Comparison of ENCODE assay signal across 1 cellular context in genomic region chrX:20029728-20030127, GRCh38.
TF ChIP-seq lines count a peak whose summit lies in the region.

No MANE protein-coding gene starts in this region.

TF ChIP-seq in HepG2, 621 proteins besides CTCF, POLR2A, EP300 and RAD21 (continued from another document):
- TF ChIP-seq ONECUT2 (CRISPR knock-in tag; IDR thresholded peaks at IDR 0.05) (no peak), AHDC1 (CRISPR knock-in tag; IDR thresholded peaks at IDR 0.05; ENCODE audit: borderline replicate concordance) (peak; percentile 58; the same call in 1 of the 2 replicates), SALL1 (CRISPR knock-in tag; IDR thresholded peaks at IDR 0.05) (0 out of 2 replicates have a peak, but pooled peaks have one; percentile 15), GTF3A (CRISPR knock-in tag; conservative IDR thresholded peaks at IDR 0.05) (no peak), SAP130 (CRISPR knock-in tag; IDR thresholded peaks at IDR 0.05; ENCODE audit: low read depth) (peak; percentile 74), PREB (CRISPR knock-in tag; IDR thresholded peaks at IDR 0.05) (no peak), ZNF124 (CRISPR knock-in tag; IDR thresholded peaks at IDR 0.05) (no peak), ELF1 (CRISPR knock-in tag; IDR thresholded peaks at IDR 0.05) (peak; percentile 73), TIGD3 (CRISPR knock-in tag; IDR thresholded peaks at IDR 0.05; ENCODE audit: borderline replicate concordance) (no peak), IRF2 (CRISPR knock-in tag; IDR thresholded peaks at IDR 0.05) (0 out of 2 replicates have a peak, but pooled peaks have one; percentile 18), ERF (CRISPR knock-in tag; IDR thresholded peaks at IDR 0.05) (peak; percentile 40; the same call in 1 of the 2 replicates), SRSF1 (optimal IDR thresholded peaks at IDR 0.05; ENCODE audit: low read depth, low read length) (no peak), CBX1 (IDR thresholded peaks at IDR 0.05; ENCODE audit: low read depth) (no peak), ZNF292 (CRISPR knock-in tag; IDR thresholded peaks at IDR 0.05; ENCODE audit: borderline replicate concordance, low read depth) (0 out of 2 replicates have a peak, but pooled peaks have one; percentile 25), RARA (CRISPR knock-in tag; IDR thresholded peaks at IDR 0.05) (peak; percentile 34; the same call in 1 of the 2 replicates), MEIS2 (CRISPR knock-in tag; IDR thresholded peaks at IDR 0.05) (peak; percentile 47; the same call in 1 of the 2 replicates), TBL1XR1 (IDR thresholded peaks at IDR 0.05; ENCODE audit: borderline replicate concordance, low read length, partially characterized antibody) (no peak), ZSCAN5A (CRISPR knock-in tag; IDR thresholded peaks at IDR 0.05; ENCODE audit: borderline replicate concordance) (no peak), SATB2 (CRISPR knock-in tag; IDR thresholded peaks at IDR 0.05) (no peak), PHB2 (IDR thresholded peaks at IDR 0.05; ENCODE audit: partially characterized antibody) (no peak), HNF4A (CRISPR knock-in tag; IDR thresholded peaks at IDR 0.05) (peak; percentile 90), SIN3A (IDR thresholded peaks at IDR 0.05; ENCODE audit: borderline replicate concordance, low read depth, low read length) (0 out of 2 replicates have a peak, but pooled peaks have one; percentile 49), ELF4 (CRISPR knock-in tag; IDR thresholded peaks at IDR 0.05; ENCODE audit: borderline replicate concordance) (no peak), ZC3H4 (CRISPR knock-in tag; IDR thresholded peaks at IDR 0.05; ENCODE audit: borderline replicate concordance) (no peak), CC2D1A (CRISPR knock-in tag; IDR thresholded peaks at IDR 0.05) (no peak), ZBTB37 (CRISPR knock-in tag; IDR thresholded peaks at IDR 0.05) (no peak), NFRKB (IDR thresholded peaks at IDR 0.05) (no peak), DBP (CRISPR knock-in tag; IDR thresholded peaks at IDR 0.05; ENCODE audit: not compliant biosample characterization) (no peak), KMT2A (CRISPR knock-in tag; IDR thresholded peaks at IDR 0.05) (no peak), ZNF7 (CRISPR knock-in tag; IDR thresholded peaks at IDR 0.05) (no peak), MAFG (CRISPR knock-in tag; IDR thresholded peaks at IDR 0.05) (no peak), KDM1A (CRISPR knock-in tag; IDR thresholded peaks at IDR 0.05) (no peak), ETS1 (CRISPR knock-in tag; IDR thresholded peaks at IDR 0.05) (no peak), DRAP1 (CRISPR knock-in tag; IDR thresholded peaks at IDR 0.05) (0 out of 2 replicates have a peak, but pooled peaks have one; percentile 17), FOSL2 (CRISPR knock-in tag; IDR thresholded peaks at IDR 0.05) (peak; percentile 47), ATF2 (CRISPR knock-in tag; IDR thresholded peaks at IDR 0.05) (no peak), KAT8 (CRISPR knock-in tag; IDR thresholded peaks at IDR 0.05) (no peak; the same call in 1 of the 2 replicates), ZNF841 (CRISPR knock-in tag; IDR thresholded peaks at IDR 0.05; ENCODE audit: borderline replicate concordance) (no peak), FOXO1 (CRISPR knock-in tag; IDR thresholded peaks at IDR 0.05) (peak; percentile 58; the same call in 1 of the 2 replicates), ZNF383 (CRISPR knock-in tag; IDR thresholded peaks at IDR 0.05; ENCODE audit: borderline replicate concordance) (no peak), HDAC2 (CRISPR knock-in tag; IDR thresholded peaks at IDR 0.05) (peak; percentile 60; the same call in 1 of the 2 replicates), ZNF446 (CRISPR knock-in tag; IDR thresholded peaks at IDR 0.05) (no peak), ETV5 (CRISPR knock-in tag; IDR thresholded peaks at IDR 0.05; ENCODE audit: borderline replicate concordance) (peak; percentile 89), ZNF225 (CRISPR knock-in tag; IDR thresholded peaks at IDR 0.05) (no peak), GMEB1 (CRISPR knock-in tag; IDR thresholded peaks at IDR 0.05; ENCODE audit: borderline replicate concordance) (no peak)
